In genomic region chr10:99708428-99709010, GRCh38 we compare ENCODE assay signal across 1 cellular context.
TF ChIP-seq lines count a peak whose summit lies in the region.

No MANE protein-coding gene starts in this region.

TF ChIP-seq in K562, 482 proteins besides CTCF, POLR2A, EP300 and RAD21 (continues in another document):
- TF ChIP-seq ZFX (CRISPR knock-in tag; IDR thresholded peaks at IDR 0.05) = peak; percentile 34
- 0 out of 2 replicates have a peak, but pooled peaks have one; percentile 16 for TF ChIP-seq FOSL1 (tag; conservative IDR thresholded peaks at IDR 0.05)
- no peak for TF ChIP-seq NR2C2 (CRISPR knock-in tag; IDR thresholded peaks at IDR 0.05)
- TF ChIP-seq NR2C2 (tag; IDR thresholded peaks at IDR 0.05) = no peak
- peak; percentile 66 for TF ChIP-seq ZNF644 (tag; IDR thresholded peaks at IDR 0.05; ENCODE audit: low read depth)
- peak; percentile 74 for TF ChIP-seq NFE2L1 (tag; IDR thresholded peaks at IDR 0.05; ENCODE audit: borderline replicate concordance, low read depth)
- TF ChIP-seq NFE2 (IDR thresholded peaks at IDR 0.05; ENCODE audit: low read depth) = peak; percentile 94
- no peak for TF ChIP-seq E2F8 (IDR thresholded peaks at IDR 0.05; ENCODE audit: low read depth, partially characterized antibody)
- TF ChIP-seq ZNF232 (CRISPR knock-in tag; IDR thresholded peaks at IDR 0.05) = no peak
- TF ChIP-seq ETV1 (tag; conservative IDR thresholded peaks at IDR 0.05; ENCODE audit: low read depth) = 0 out of 2 replicates have a peak, but pooled peaks have one; percentile 15
- peak; percentile 24; the same call in 1 of the 2 replicates for TF ChIP-seq SMARCC2 (IDR thresholded peaks at IDR 0.05; ENCODE audit: low read depth)
- TF ChIP-seq JUND (IDR thresholded peaks at IDR 0.05; ENCODE audit: borderline replicate concordance, low read depth, low read length) = no peak
- TF ChIP-seq JUND (tag; IDR thresholded peaks at IDR 0.05; ENCODE audit: borderline replicate concordance, low read depth, low read length) = peak; percentile 18; the same call in 1 of the 3 replicates
- TF ChIP-seq ZNF449 (CRISPR knock-in tag; IDR thresholded peaks at IDR 0.05) = 0 out of 2 replicates have a peak, but pooled peaks have one; percentile 18
- TF ChIP-seq USF1 (CRISPR knock-in tag; IDR thresholded peaks at IDR 0.05) = no peak
- no peak for TF ChIP-seq BRD4 (IDR thresholded peaks at IDR 0.05)
- no peak for TF ChIP-seq POLR2AphosphoS2 (IDR thresholded peaks at IDR 0.05; ENCODE audit: low read length)
- TF ChIP-seq HNRNPH1 (optimal IDR thresholded peaks at IDR 0.05; ENCODE audit: low read depth, low read length) = no peak
- TF ChIP-seq VEZF1 (CRISPR knock-in tag; IDR thresholded peaks at IDR 0.05) = peak; percentile 35; the same call in 1 of the 2 replicates
- TF ChIP-seq POLR2H (tag; IDR thresholded peaks at IDR 0.05; ENCODE audit: low read depth) = 0 out of 2 replicates have a peak, but pooled peaks have one; percentile 30
- TF ChIP-seq EP400 (IDR thresholded peaks at IDR 0.05) = peak; percentile 21; the same call in 1 of the 2 replicates
- peak; percentile 63 for TF ChIP-seq DPF2 (IDR thresholded peaks at IDR 0.05)
- 0 out of 2 replicates have a peak, but pooled peaks have one; percentile 29 for TF ChIP-seq ARID1B (IDR thresholded peaks at IDR 0.05)
- peak; percentile 20 for TF ChIP-seq DACH1 (IDR thresholded peaks at IDR 0.05; ENCODE audit: partially characterized antibody)
- 0 out of 2 replicates have a peak, but pooled peaks have one; percentile 16 for TF ChIP-seq SMARCA4 (IDR thresholded peaks at IDR 0.05)
- TF ChIP-seq ARID3A (IDR thresholded peaks at IDR 0.05; ENCODE audit: borderline replicate concordance, low read depth, low read length) = peak; percentile 64; the same call in 1 of the 2 replicates
- no peak for TF ChIP-seq ZNF551 (CRISPR knock-in tag; IDR thresholded peaks at IDR 0.05)
- TF ChIP-seq ZNF830 (CRISPR knock-in tag; IDR thresholded peaks at IDR 0.05) = no peak
- TF ChIP-seq ZBTB9 (CRISPR knock-in tag; IDR thresholded peaks at IDR 0.05) = no peak
- TF ChIP-seq PRDM10 (IDR thresholded peaks at IDR 0.05; ENCODE audit: partially characterized antibody) = no peak
- TF ChIP-seq RBM39 (optimal IDR thresholded peaks at IDR 0.05; ENCODE audit: low read depth, low read length) = no peak
- no peak for TF ChIP-seq KLF1 (tag; IDR thresholded peaks at IDR 0.05)
- no peak for TF ChIP-seq U2AF2 (optimal IDR thresholded peaks at IDR 0.05; ENCODE audit: low read depth, low read length)
- no peak for TF ChIP-seq HMGXB4 (CRISPR knock-in tag; IDR thresholded peaks at IDR 0.05)
- TF ChIP-seq PBX2 (CRISPR knock-in tag; IDR thresholded peaks at IDR 0.05; ENCODE audit: low read depth) = no peak
- peak; percentile 29; the same call in 1 of the 2 replicates for TF ChIP-seq PBX2 (tag; conservative IDR thresholded peaks at IDR 0.05; ENCODE audit: low read depth)
- peak; percentile 88 for TF ChIP-seq MAFF (IDR thresholded peaks at IDR 0.05; ENCODE audit: low read length)
- TF ChIP-seq SMARCE1 (IDR thresholded peaks at IDR 0.05) = peak; percentile 23; the same call in 1 of the 2 replicates
- peak; percentile 54; the same call in 1 of the 2 replicates for TF ChIP-seq ZNF584 (CRISPR knock-in tag; IDR thresholded peaks at IDR 0.05; ENCODE audit: low read depth)
- peak; percentile 31 for TF ChIP-seq BRD9 (IDR thresholded peaks at IDR 0.05; ENCODE audit: low read depth, partially characterized antibody)
